ENCODE assay signal across 8 cellular contexts in the genomic region with DNA sequence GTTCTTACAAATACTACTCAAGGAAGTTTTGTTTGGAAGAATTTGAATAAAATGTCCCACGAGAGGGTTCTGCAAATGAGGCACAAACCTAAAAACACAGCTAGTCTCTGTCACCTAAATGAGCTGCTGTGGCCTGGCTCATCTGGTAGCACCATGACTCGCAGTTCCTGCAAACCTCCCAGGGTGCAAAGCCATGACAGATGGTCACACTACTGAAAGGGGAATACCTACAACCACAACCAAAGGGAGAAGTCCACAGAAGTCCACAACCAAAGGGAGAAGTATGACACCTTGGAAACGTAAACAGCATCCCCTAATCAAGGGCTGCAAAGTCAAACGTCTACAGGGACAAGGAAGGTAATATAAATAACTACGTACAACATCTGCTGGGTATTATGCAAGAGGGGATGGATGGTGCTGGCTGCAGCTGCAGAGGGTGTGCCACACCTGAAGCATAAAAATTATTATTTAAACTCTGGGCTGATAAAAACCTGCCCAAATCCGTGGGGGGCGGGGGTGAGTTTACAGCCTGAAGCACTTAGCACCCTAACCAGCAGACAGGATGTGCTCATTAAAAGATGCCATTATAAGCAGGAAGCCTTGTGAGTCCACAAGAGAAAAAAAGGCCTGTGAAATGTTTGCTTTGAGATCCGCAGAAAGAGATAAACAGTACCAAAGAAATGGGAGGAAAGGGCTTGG.
DNase-seq lines count a peak whose midpoint lies in the region; ATAC-seq and TF ChIP-seq lines count a peak whose summit lies in the region.

No MANE protein-coding gene starts in this region.

- H3K4me3 Mint-ChIP-seq in Caco-2 (ENCODE audit: unreplicated experiment): peak overlapping the region; percentile 22
- peak overlapping the region; percentile 38; the same call in 1 of the 2 replicates for H3K4me3 Mint-ChIP-seq in HFFc6

- H3K27ac ChIP-seq in PC-3 (ENCODE audit: low read length) (no peak overlapping the region), hepatocyte (peak overlapping the region; percentile 41), coronary artery (no peak overlapping the region)

- H3K36me3 Mint-ChIP-seq in Caco-2 (ENCODE audit: insufficient read depth, unreplicated experiment) (peaks cover 5% of the 10 kb centered on the region), HFFc6 (ENCODE audit: low read depth) (no peaks in the 10 kb centered on the region)

- 42% methylated on average over 8 of the region's 8 CpGs for WGBS in hepatocyte (ENCODE audit: low lambda C conversion rate, missing lambda C conversion rate)

- no peaks in the 10 kb centered on the region for H3K9me3 ChIP-seq in Caco-2
- no peaks in the 10 kb centered on the region for H3K9me3 ChIP-seq in PC-3 (ENCODE audit: low read length)
- no peaks in the 10 kb centered on the region for H3K9me3 ChIP-seq in hepatocyte (ENCODE audit: low read depth)

- H3K9me2 ChIP-seq in PC-3 (replicated peaks; ENCODE audit: low read length) (no peaks in the 10 kb centered on the region), hepatocyte (replicated peaks; ENCODE audit: insufficient read depth) (no peaks in the 10 kb centered on the region)

- H3K4me2 ChIP-seq in PC-3 (ENCODE audit: low read length) (peak overlapping the region; percentile 34; the same call in 1 of the 2 replicates), hepatocyte (no peak overlapping the region)

- no peaks in the 10 kb centered on the region for H3K27me3 ChIP-seq in Caco-2 (replicated peaks; ENCODE audit: control insufficient read depth, insufficient read depth, low read length)
- H3K27me3 ChIP-seq in PC-3 (ENCODE audit: low read length): no peaks in the 10 kb centered on the region
- H3K27me3 ChIP-seq in hepatocyte: no peaks in the 10 kb centered on the region

- TF ChIP-seq CTCF in Caco-2 (IDR thresholded peaks at IDR 0.05; ENCODE audit: insufficient read depth in 1 of 2, low read depth in 1 of 2, low read length in 1 of 2, severe bottlenecking in 1 of 2, unreplicated experiment in 1 of 2) (no peak), HFFc6 (IDR thresholded peaks at IDR 0.05) (no peak), PC-3 (conservative IDR thresholded peaks at IDR 0.05; ENCODE audit: low read depth, low read length) (no peak), hepatocyte (IDR thresholded peaks at IDR 0.05; ENCODE audit: poor library complexity) (no peak), coronary artery (IDR thresholded peaks at IDR 0.05) (no peak), omental fat pad (IDR thresholded peaks at IDR 0.05) (no peak)

- no TSS peak for BruUV-seq in Caco-2 (replicated peaks; lab: Mats Ljungman, UMichigan)
- no TSS peak for BruUV-seq in PC-3 (replicated peaks; lab: Mats Ljungman, UMichigan)

- H3K4me3 ChIP-seq in Caco-2 (ENCODE audit: low read depth, low read length): no peak overlapping the region
- H3K4me3 ChIP-seq in PC-3 (ENCODE audit: low read length): no peak overlapping the region
- no peak overlapping the region for H3K4me3 ChIP-seq in hepatocyte
- no peak overlapping the region for H3K4me3 ChIP-seq in coronary artery

- H3K9ac ChIP-seq in PC-3 (ENCODE audit: low read length): no peak overlapping the region

- no peaks in the 10 kb centered on the region for H3F3A ChIP-seq in PC-3 (ENCODE audit: low read length, unreplicated experiment)

- no peaks in the 10 kb centered on the region for H3K27me3 Mint-ChIP-seq in Caco-2 (ENCODE audit: insufficient read depth, unreplicated experiment)
- H3K27me3 Mint-ChIP-seq in HFFc6 (ENCODE audit: insufficient read depth): peaks cover 2% of the 10 kb centered on the region; the same call in 1 of the 2 replicates

- H3K79me2 ChIP-seq in PC-3 (ENCODE audit: low read length) (no peaks in the 10 kb centered on the region), hepatocyte (peaks cover 75% of the 10 kb centered on the region)

- H3K4me1 ChIP-seq in Caco-2 (peaks cover 20% of the 10 kb centered on the region), PC-3 (ENCODE audit: insufficient read depth, low read length) (peaks cover 7% of the 10 kb centered on the region), hepatocyte (ENCODE audit: insufficient read depth) (peaks cover 12% of the 10 kb centered on the region)

- H3K36me3 ChIP-seq in Caco-2 (ENCODE audit: control insufficient read depth, insufficient read depth, low read length): no peaks in the 10 kb centered on the region
- no peaks in the 10 kb centered on the region for H3K36me3 ChIP-seq in PC-3 (ENCODE audit: low read depth, low read length)
- no peaks in the 10 kb centered on the region for H3K36me3 ChIP-seq in hepatocyte (replicated peaks; ENCODE audit: insufficient read depth, low read depth)

- H3K9me3 Mint-ChIP-seq in Caco-2 (ENCODE audit: unreplicated experiment) (no peaks in the 10 kb centered on the region), HFFc6 (no peaks in the 10 kb centered on the region)

- ATAC-seq in PC-3 (peak; percentile 70), omental fat pad (ENCODE audit: low FRiP score) (no peak)

- H2AFZ ChIP-seq in PC-3 (ENCODE audit: low read length) (no peak overlapping the region), hepatocyte (no peak overlapping the region)

- CTCF ChIA-PET in Caco-2 (lab: Charles Lee) (no interaction called here), PC-3 (lab: Charles Lee) (no interaction called here)

- peaks cover 26% of the 10 kb centered on the region for H3K4me1 Mint-ChIP-seq in Caco-2 (ENCODE audit: low read depth, unreplicated experiment)
- H3K4me1 Mint-ChIP-seq in HFFc6 (ENCODE audit: low read depth): peaks cover 56% of the 10 kb centered on the region

- H3K27ac Mint-ChIP-seq in Caco-2 (ENCODE audit: unreplicated experiment) (no peak overlapping the region), HFFc6 (peak overlapping the region; percentile 51; the same call in 1 of the 2 replicates)

- POLR2A ChIA-PET in Caco-2 (lab: Charles Lee): no interaction called here
- POLR2A ChIA-PET in PC-3 (lab: Charles Lee; ENCODE audit: unreplicated experiment): no interaction called here

- intact Hi-C loops in Caco-2 (cut with micrococcal nuclease; ENCODE audit: unreplicated experiment) (no loop called here), PC-3 (cut with micrococcal nuclease) (no loop called here)

- peak; percentile 49 to 64 for DNase-seq in Caco-2
- DNase-seq in HFFc6: peak; percentile 22
- DNase-seq in PC-3: peak; percentile 27
- peak; percentile 37 for DNase-seq in hepatocyte (ENCODE audit: low spot score)
- DNase-seq in coronary artery (ENCODE audit: low spot score): no peak
- no peak for DNase-seq in SKM-1 (lab: John Stamatoyannopoulos, UW; ENCODE audit: unreplicated experiment)
- no peak for DNase-seq in stimulated activated CD4-positive, alpha-beta T cell treated with anti-CD3 and anti-CD28 coated beads, Interleukin-2, amount 100 ng/mL, for 24 hours
- DNase-seq in omental fat pad (ENCODE audit: low spot score): no peak

- H4K20me1 ChIP-seq in PC-3 (ENCODE audit: low read length) (no peaks in the 10 kb centered on the region), hepatocyte (ENCODE audit: insufficient read depth, poor library complexity, severe bottlenecking) (no peaks in the 10 kb centered on the region)

Comparison
In these comparisons a context has a peak if more than half of its experiments do, and no peak if none do; other contexts are left out.
1. DNase-seq: peak in Caco-2 (2 of 2), HFFc6 (single experiment), PC-3 (single experiment) and hepatocyte (single experiment); none in coronary artery (single experiment), SKM-1 (single experiment), stimulated activated CD4-positive, alpha-beta T cell treated with anti-CD3 and anti-CD28 coated beads, Interleukin-2, amount 100 ng/mL, for 24 hours (0 of 2) and omental fat pad (single experiment).